ENCODE assay signal across 20 cellular contexts in genomic region chr7:68441610-68442009, GRCh38.
"Had no signal": no experiment of that assay in that cellular context is flagged by ENCODE, and none has a peak within 500 bp of the region (broad histone marks: within the 10 kb centered on the region; RNA-seq: fewer than 3 reads in every experiment).

No MANE protein-coding gene starts in this region.

- H3K27ac ChIP-seq: brain microvascular endothelial cell, cardiac muscle cell, Peyer's patch, SJSA1 had no signal

- H3K36me3 ChIP-seq: brain microvascular endothelial cell, cardiac muscle cell, Peyer's patch, SJSA1 had no signal

- DNase-seq: activated CD4-positive, alpha-beta T cell treated with anti-CD3 and anti-CD28 coated beads for 4 hours; activated CD8-positive, alpha-beta memory T cell treated with anti-CD3 and anti-CD28 coated beads, Interleukin-2, amount 50 U/mL, for 4 hours; activated CD8-positive, alpha-beta T cell treated with anti-CD3 and anti-CD28 coated beads for 36 hours; activated gamma-delta T cell treated with Interleukin-2 at 50 U/mL for 16 hours; activated naive CD4-positive, alpha-beta T cell treated with anti-CD3 and anti-CD28 coated beads, Interleukin-2, amount 10 ng/mL, durations not matched to agents 7 days and 5 days; activated naive CD8-positive, alpha-beta T cell treated with anti-CD3 and anti-CD28 coated beads for 36 hours; activated T-cell treated with anti-CD3 and anti-CD28 coated beads, Interleukin-2, amount 50 U/mL, for 72 hours; brain microvascular endothelial cell; Karpas-422; MM.1S; NCI-H1417 treated with DMSO at 0.1 percent for 48 hours; NCI-H2029; NCI-H2227 treated with DMSO at 0.1 percent for 48 hours; NCI-H510A; NCI-H526 treated with DMSO at 0.1 percent for 48 hours; Peyer's patch; SHP77; SW 1271 had no signal

- H3K9me3 ChIP-seq: Peyer's patch, SJSA1 had no signal

- H3K4me3 ChIP-seq: cardiac muscle cell, Peyer's patch, SJSA1 had no signal

- H3K27me3 ChIP-seq: brain microvascular endothelial cell, cardiac muscle cell, Peyer's patch, SJSA1 had no signal

- H3K4me1 ChIP-seq: Peyer's patch, SJSA1 had no signal
